ENCODE assay signal across 15 cellular contexts in genomic region chr2:767440-767839, GRCh38.
DNase-seq lines count a peak whose midpoint lies in the region; ATAC-seq and TF ChIP-seq lines count a peak whose summit lies in the region.
"Had no signal": no experiment of that assay in that cellular context is flagged by ENCODE, and none has a peak within 500 bp of the region (broad histone marks: within the 10 kb centered on the region; RNA-seq: fewer than 3 reads in every experiment).

No MANE protein-coding gene starts in this region.

- peaks cover 7% of the 10 kb centered on the region for H3K4me1 ChIP-seq in CD8-positive, alpha-beta T cell (ENCODE audit: insufficient read depth, low read length)

- H3K27ac ChIP-seq in CD8-positive, alpha-beta T cell (ENCODE audit: low read depth, low read length): no peak overlapping the region
- H3K27ac ChIP-seq: BLaER1 had no signal

- no peak overlapping the region for H3K27ac Mint-ChIP-seq in CD8-positive, alpha-beta T cell
- no peak overlapping the region for H3K27ac Mint-ChIP-seq in T-helper 2 cell treated with Interferon-gamma antibody and Interleukin-4, amounts not matched to agents 5 μg/mL and 100 μg/mL, for 36 hours
- H3K27ac Mint-ChIP-seq: activated naive CD4-positive, alpha-beta T cell treated with anti-CD3 and anti-CD28 coated beads, Interleukin-2, amount 10 ng/mL, durations not matched to agents 7 days and 5 days had no signal

- H3K4me3 ChIP-seq in CD8-positive, alpha-beta T cell (ENCODE audit: low read depth, low read length): no peak overlapping the region
- H3K4me3 ChIP-seq: BLaER1 had no signal

- no peaks in the 10 kb centered on the region for H3K9me3 ChIP-seq in CD8-positive, alpha-beta T cell (ENCODE audit: low read length)
- H3K9me3 ChIP-seq: SK-N-SH had no signal

- peaks cover 19% of the 10 kb centered on the region for H3K4me1 Mint-ChIP-seq in CD8-positive, alpha-beta T cell (ENCODE audit: low read depth)
- H3K4me1 Mint-ChIP-seq in T-helper 2 cell treated with Interferon-gamma antibody and Interleukin-4, amounts not matched to agents 5 μg/mL and 100 μg/mL, for 36 hours (ENCODE audit: low read depth): peaks cover 8% of the 10 kb centered on the region

- H3K27me3 ChIP-seq in CD8-positive, alpha-beta T cell (ENCODE audit: insufficient read depth, low read length): no peaks in the 10 kb centered on the region
- H3K27me3 ChIP-seq: BLaER1 had no signal

- no peaks in the 10 kb centered on the region for H3K27me3 Mint-ChIP-seq in CD8-positive, alpha-beta T cell (ENCODE audit: low read depth)
- peaks cover 4% of the 10 kb centered on the region for H3K27me3 Mint-ChIP-seq in T-helper 2 cell treated with Interferon-gamma antibody and Interleukin-4, amounts not matched to agents 5 μg/mL and 100 μg/mL, for 36 hours (ENCODE audit: low read depth)

- no peak for TF ChIP-seq CTCF in CD8-positive, alpha-beta T cell (IDR thresholded peaks at IDR 0.05)

- peak; percentile 40 for ATAC-seq in CD8-positive, alpha-beta T cell
- ATAC-seq in GM18868 (IDR thresholded peaks at IDR 0.05; ENCODE audit: unreplicated experiment): peak; percentile 82
- ATAC-seq in HG03521 (IDR thresholded peaks at IDR 0.05; ENCODE audit: unreplicated experiment): no peak

- POLR2A ChIA-PET in CD8-positive, alpha-beta T cell (lab: Charles Lee): no interaction called here

- peak in 4 of 7 experiments; percentile 10 to 36 (median 26) for DNase-seq in CD8-positive, alpha-beta T cell
- peak; percentile 24 for DNase-seq in T-helper 2 cell treated with Interferon-gamma antibody and Interleukin-4, amounts not matched to agents 5 μg/mL and 100 μg/mL, for 36 hours (ENCODE audit: low spot score)
- DNase-seq in iPS-NIHi11 (ENCODE audit: low spot score): peak; percentile 44
- no peak for DNase-seq in NCI-H128 (lab: John Stamatoyannopoulos, UW; ENCODE audit: unreplicated experiment)
- no peak for DNase-seq in NOMO-1 (lab: John Stamatoyannopoulos, UW; ENCODE audit: unreplicated experiment in 2 of 2)
- no peak for DNase-seq in NCI-H187 (lab: John Stamatoyannopoulos, UW)
- DNase-seq: activated naive CD4-positive, alpha-beta T cell treated with anti-CD3 and anti-CD28 coated beads, Interleukin-2, amount 10 ng/mL, durations not matched to agents 7 days and 5 days; caudate nucleus; KG1; kidney glomerular epithelial cell; NCI-H1694; SK-N-SH had no signal

- CTCF ChIA-PET in CD8-positive, alpha-beta T cell (lab: Charles Lee): no interaction called here

- H3K36me3 ChIP-seq in CD8-positive, alpha-beta T cell (ENCODE audit: insufficient read depth, low read length): no peaks in the 10 kb centered on the region
- H3K36me3 ChIP-seq: BLaER1 had no signal

- H3K9me3 Mint-ChIP-seq in CD8-positive, alpha-beta T cell: no peaks in the 10 kb centered on the region
- peaks cover 12% of the 10 kb centered on the region for H3K9me3 Mint-ChIP-seq in T-helper 2 cell treated with Interferon-gamma antibody and Interleukin-4, amounts not matched to agents 5 μg/mL and 100 μg/mL, for 36 hours

- intact Hi-C loops in CD8-positive, alpha-beta T cell (cut with DNase I, micrococcal nuclease): no loop called here

- no peak overlapping the region for H3K4me3 Mint-ChIP-seq in CD8-positive, alpha-beta T cell
- H3K4me3 Mint-ChIP-seq in T-helper 2 cell treated with Interferon-gamma antibody and Interleukin-4, amounts not matched to agents 5 μg/mL and 100 μg/mL, for 36 hours: no peak overlapping the region
- H3K4me3 Mint-ChIP-seq: activated naive CD4-positive, alpha-beta T cell treated with anti-CD3 and anti-CD28 coated beads, Interleukin-2, amount 10 ng/mL, durations not matched to agents 7 days and 5 days had no signal

- H3K36me3 Mint-ChIP-seq in CD8-positive, alpha-beta T cell: no peaks in the 10 kb centered on the region
- H3K36me3 Mint-ChIP-seq in T-helper 2 cell treated with Interferon-gamma antibody and Interleukin-4, amounts not matched to agents 5 μg/mL and 100 μg/mL, for 36 hours (ENCODE audit: low read depth): no peaks in the 10 kb centered on the region
- H3K36me3 Mint-ChIP-seq: activated naive CD4-positive, alpha-beta T cell treated with anti-CD3 and anti-CD28 coated beads, Interleukin-2, amount 10 ng/mL, durations not matched to agents 7 days and 5 days had no signal

Comparison
In these comparisons a context has a peak if more than half of its experiments do, and no peak if none do; other contexts are left out.
1. DNase-seq: peak in CD8-positive, alpha-beta T cell (4 of 7), T-helper 2 cell treated with Interferon-gamma antibody and Interleukin-4, amounts not matched to agents 5 μg/mL and 100 μg/mL, for 36 hours (single experiment) and iPS-NIHi11 (single experiment); none in NCI-H128 (single experiment), NOMO-1 (0 of 2) and NCI-H187 (0 of 2).